17 cellular contexts compared by ENCODE assay signal in the genomic region with DNA sequence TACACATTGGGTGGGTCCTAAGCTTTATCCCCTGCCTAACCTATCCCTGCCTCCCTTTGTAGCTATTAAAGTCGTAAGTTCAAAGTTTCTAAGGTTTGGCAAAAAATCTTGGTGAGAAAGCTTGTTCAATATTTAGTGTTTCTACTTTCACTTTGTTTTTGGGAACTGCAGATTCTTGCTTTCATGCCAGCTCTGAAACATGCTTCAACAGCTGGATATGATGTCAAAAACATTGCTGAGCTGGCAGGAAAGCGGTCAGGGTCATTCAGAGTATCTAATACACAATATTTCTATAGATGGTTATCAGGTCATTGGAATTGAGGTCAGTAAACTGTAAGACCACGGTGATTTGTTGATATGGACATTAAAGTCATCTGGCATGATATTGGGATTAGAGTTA. TPM values are rescaled to one million over a fixed set of nuclear protein-coding genes. Genes with fewer than 3 reads are reported as not detected.
"Had no signal": no experiment of that assay in that cellular context is flagged by ENCODE, and none has a peak within 500 bp of the region (broad histone marks: within the 10 kb centered on the region; RNA-seq: fewer than 3 reads in every experiment).

No MANE protein-coding gene starts in this region.

- FAIRE-seq: kidney, pancreas, TTC549 had no signal

- H3K36me3 ChIP-seq: cardiac muscle cell, colonic mucosa, heart right ventricle, pancreas, tibial artery had no signal

- DNase-seq: activated CD4-positive, alpha-beta T cell treated with anti-CD3 and anti-CD28 coated beads, Interleukin-2, amount 50 U/mL, for 1 hour; activated CD4-positive, CD25-positive, alpha-beta regulatory T cell; colonic mucosa; effector CD4-positive, alpha-beta T cell; foreskin melanocyte; heart right ventricle; kidney; left ventricle myocardium superior; pancreas; T-helper 2 cell; tibial artery had no signal

- H3K9me3 ChIP-seq: colonic mucosa, heart right ventricle, pancreas, tibial artery had no signal

- H3K27me3 ChIP-seq: cardiac muscle cell, colonic mucosa, neural progenitor cell, pancreas, tibial artery had no signal

- H3K27ac ChIP-seq: cardiac muscle cell, colonic mucosa, heart right ventricle, neural progenitor cell, pancreas, skin epidermis, tibial artery had no signal

- ATAC-seq: activated naive CD4-positive, alpha-beta T cell treated with anti-CD3 and anti-CD28 coated beads, Interleukin-2, amount 50 U/mL, for 72 hours; heart right ventricle; left ventricle myocardium superior; pancreas had no signal

- H3K4me3 ChIP-seq: cardiac muscle cell, colonic mucosa, heart right ventricle, neural progenitor cell, pancreas, skin epidermis, tibial artery had no signal

- H3K4me1 ChIP-seq: colonic mucosa, heart right ventricle, neural progenitor cell, pancreas, tibial artery had no signal

RNA-seq across cellular contexts. Expression of a gene that starts 39.0 kb away (rescaled TPM):
- total RNA-seq: activated CD8-positive, alpha-beta memory T cell treated with anti-CD3 and anti-CD28 coated beads for 36 hours; activated naive CD4-positive, alpha-beta T cell treated with anti-CD3 and anti-CD28 coated beads, Interleukin-2, amount 50 U/mL, for 72 hours had no signal
